Comparison of ENCODE assay signal across 15 cellular contexts in the genomic region with DNA sequence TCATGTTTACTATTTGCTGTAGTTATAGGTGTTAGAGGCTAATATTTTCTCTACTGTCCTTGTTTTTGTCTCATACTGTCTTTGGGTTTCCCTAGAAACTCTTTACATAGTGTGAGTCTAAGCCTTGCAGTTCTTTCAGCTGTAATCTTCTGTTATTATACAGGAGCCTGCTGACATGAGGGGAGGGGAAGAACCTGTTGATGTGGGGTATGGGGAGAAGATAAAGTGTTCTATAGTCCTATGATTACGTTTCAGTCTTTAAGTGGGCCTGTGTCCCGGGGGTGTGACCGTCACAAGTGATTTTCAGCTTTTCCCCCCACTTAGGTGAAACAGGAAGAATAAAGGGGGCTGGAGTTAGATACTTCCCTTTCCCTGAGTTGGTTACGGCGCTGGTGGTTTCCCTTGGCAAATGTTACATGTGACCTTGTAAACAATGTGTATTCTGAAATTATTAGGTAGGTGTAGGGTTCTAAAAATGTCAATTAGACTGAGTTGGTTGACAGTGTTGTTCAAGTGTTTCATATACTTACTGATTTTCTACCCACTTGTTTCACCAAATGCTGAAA. TPM values are rescaled to one million over a fixed set of nuclear protein-coding genes. Genes with fewer than 3 reads are reported as not detected.
A peak's percentile ranks its signal among the peaks of the same experiment; 100 is the strongest.
DNase-seq lines count a peak whose midpoint lies in the region; ATAC-seq and TF ChIP-seq lines count a peak whose summit lies in the region.
"Had no signal": no experiment of that assay in that cellular context is flagged by ENCODE, and none has a peak within 500 bp of the region (broad histone marks: within the 10 kb centered on the region; RNA-seq: fewer than 3 reads in every experiment).

No MANE protein-coding gene starts in this region.

- H3K36me3 Mint-ChIP-seq in endothelial cell (ENCODE audit: low read depth, unreplicated experiment), result no peaks in the 10 kb centered on the region

- peaks cover 18% of the 10 kb centered on the region for H3K4me1 Mint-ChIP-seq in endothelial cell (ENCODE audit: unreplicated experiment)

- peaks cover 13 to 36% (median 23%) of the 10 kb centered on the region in 10 experiments for H3K4me1 ChIP-seq in BLaER1 treated with 17β-estradiol and CSF1 and Interleukin-3, amounts not matched to agents 10 nM and 100 nM
- peaks cover 0 to 9% of the 10 kb centered on the region in 2 donors for H3K4me1 ChIP-seq in thyroid gland

- no peak for TF ChIP-seq POLR2A in thyroid gland (IDR thresholded peaks at IDR 0.05)

- TF ChIP-seq CTCF in endothelial cell (IDR thresholded peaks at IDR 0.05; ENCODE audit: unreplicated experiment) (no peak), thyroid gland (IDR thresholded peaks at IDR 0.05) (no peak)

- intact Hi-C loops in thyroid gland (cut with DNase I), result no loop called here

- peak; percentile 34 for DNase-seq in NCI-H2227 treated with DMSO at 0.1 percent for 48 hours (lab: John Stamatoyannopoulos, UW)
- DNase-seq in endothelial cell (ENCODE audit: low spot score), result no peak
- no peak for DNase-seq in retina
- DNase-seq in activated CD4-positive, alpha-beta T cell treated with anti-CD3 and anti-CD28 coated beads, Interleukin-2, amount 50 U/mL, for 4 hours, result no peak
- DNase-seq in SW480 (ENCODE audit: low spot score), result no peak
- DNase-seq in thyroid gland, result no peak
- DNase-seq: EL; GOT3; NCI-H1930; ovary; stimulated activated CD4-positive, alpha-beta T cell treated with anti-CD3 and anti-CD28 coated beads, Interleukin-2, amount 100 ng/mL, for 24 hours had no signal

- peaks cover 0 to 22% (median 14%) of the 10 kb centered on the region in 11 experiments; a peak in 13 of 22 replicates for H3K9me3 ChIP-seq in BLaER1 treated with 17β-estradiol and CSF1 and Interleukin-3, amounts not matched to agents 10 nM and 100 nM (replicated peaks in 1 of 11)
- no peaks in the 10 kb centered on the region for H3K9me3 ChIP-seq in thyroid gland
- H3K9me3 ChIP-seq: ovary had no signal

- H3K9ac ChIP-seq in BLaER1 treated with 17β-estradiol and CSF1 and Interleukin-3, amounts not matched to agents 10 nM and 100 nM, result 0 out of 22 replicates have a peak overlapping the region, but pooled peaks of 2 of the 11 experiments have one; percentile 0 to 39

- peak overlapping the region; percentile 8 to 86 (median 40); a peak in 19 of 22 replicates for H3K4me2 ChIP-seq in BLaER1 treated with 17β-estradiol and CSF1 and Interleukin-3, amounts not matched to agents 10 nM and 100 nM

- H3K27ac ChIP-seq in BLaER1 treated with 17β-estradiol and CSF1 and Interleukin-3, amounts not matched to agents 10 nM and 100 nM, result peak overlapping the region in 5 of 11 experiments; percentile 19 to 51 (median 32); a peak in 6 of 22 replicates
- no peak overlapping the region for H3K27ac ChIP-seq in thyroid gland
- H3K27ac ChIP-seq: ovary had no signal

- no peak overlapping the region for H3K4me3 Mint-ChIP-seq in endothelial cell (ENCODE audit: unreplicated experiment)
- H3K4me3 Mint-ChIP-seq: activated naive CD4-positive, alpha-beta T cell treated with anti-CD3 and anti-CD28 coated beads, Interleukin-2, amount 50 U/mL, for 24 hours; T-helper 1 cell treated with Interleukin-12 subunit alpha and Interleukin-12 subunit beta and Interleukin-4 antibody, amounts not matched to agents 30 μg/mL and 1 μg/mL, for 36 hours had no signal

- ATAC-seq in GM21423 (IDR thresholded peaks at IDR 0.05; ENCODE audit: unreplicated experiment), result peak; percentile 51

- H3K27me3 ChIP-seq in BLaER1 treated with 17β-estradiol and CSF1 and Interleukin-3, amounts not matched to agents 10 nM and 100 nM, result no peaks in the 10 kb centered on the region
- no peaks in the 10 kb centered on the region for H3K27me3 ChIP-seq in thyroid gland
- H3K27me3 ChIP-seq: ovary had no signal

- peaks cover 1% of the 10 kb centered on the region for H3K27me3 Mint-ChIP-seq in endothelial cell (ENCODE audit: unreplicated experiment)
- H3K27me3 Mint-ChIP-seq: activated naive CD4-positive, alpha-beta T cell treated with anti-CD3 and anti-CD28 coated beads, Interleukin-2, amount 50 U/mL, for 24 hours had no signal

- WGBS in thyroid gland, 2 donors, result 70 to 79% methylated on average over 5 of the region's 5 CpGs

- peak overlapping the region; percentile 26 for H3K27ac Mint-ChIP-seq in endothelial cell (ENCODE audit: unreplicated experiment)
- H3K27ac Mint-ChIP-seq: T-helper 1 cell treated with Interleukin-12 subunit alpha and Interleukin-12 subunit beta and Interleukin-4 antibody, amounts not matched to agents 30 μg/mL and 1 μg/mL, for 36 hours had no signal

- H4K20me1 ChIP-seq in BLaER1 treated with 17β-estradiol and CSF1 and Interleukin-3, amounts not matched to agents 10 nM and 100 nM, result peaks cover 0 to 37% (median 4%) of the 10 kb centered on the region in 11 experiments; a peak in 7 of 22 replicates

- H3K9me3 Mint-ChIP-seq in endothelial cell (ENCODE audit: unreplicated experiment), result no peaks in the 10 kb centered on the region
- H3K9me3 Mint-ChIP-seq: activated naive CD4-positive, alpha-beta T cell treated with anti-CD3 and anti-CD28 coated beads, Interleukin-2, amount 50 U/mL, for 24 hours; T-helper 1 cell treated with Interleukin-12 subunit alpha and Interleukin-12 subunit beta and Interleukin-4 antibody, amounts not matched to agents 30 μg/mL and 1 μg/mL, for 36 hours had no signal

- peaks cover 0 to 23% (median 12%) of the 10 kb centered on the region in 11 experiments; a peak in 14 of 22 replicates for H3K36me3 ChIP-seq in BLaER1 treated with 17β-estradiol and CSF1 and Interleukin-3, amounts not matched to agents 10 nM and 100 nM
- no peaks in the 10 kb centered on the region for H3K36me3 ChIP-seq in thyroid gland
- H3K36me3 ChIP-seq: ovary had no signal

- H3K4me3 ChIP-seq in BLaER1 treated with 17β-estradiol and CSF1 and Interleukin-3, amounts not matched to agents 10 nM and 100 nM, result peak overlapping the region in 1 of 10 experiments; percentile 3; a peak in 1 of 20 replicates
- no peak overlapping the region for H3K4me3 ChIP-seq in thyroid gland (replicated peaks in 1 of 3)
- H3K4me3 ChIP-seq: ovary had no signal

RNA-seq across cellular contexts. Expression of a gene that starts 41.3 kb away (rescaled TPM):
- total RNA-seq in endothelial cell (ENCODE audit: unreplicated experiment) (19.7 TPM), thyroid gland (10 to 100 TPM; 38.2 to 73.5 (median 60.0) TPM)
